ENCODE assay signal across 8 cellular contexts in genomic region chr2:63692002-63692606, GRCh38.
DNase-seq lines count a peak whose midpoint lies in the region; ATAC-seq and TF ChIP-seq lines count a peak whose summit lies in the region.

No MANE protein-coding gene starts in this region.

- no peaks in the 10 kb centered on the region for H3K36me3 ChIP-seq in esophagus squamous epithelium

- peak; percentile 33 for DNase-seq in DMS153 treated with DMSO at 0.1 percent for 48 hours (lab: John Stamatoyannopoulos, UW; ENCODE audit: unreplicated experiment)
- DNase-seq in HFF-Myc (ENCODE audit: extremely low read depth, low read depth), result peak; percentile 51
- peak; percentile 54 for DNase-seq in RPMI7951 (ENCODE audit: low read depth)
- no peak for DNase-seq in esophagus squamous epithelium (lab: John Stamatoyannopoulos, UW)
- no peak for DNase-seq in omental fat pad (ENCODE audit: low spot score)
- no peak for DNase-seq in COR-L47 (lab: John Stamatoyannopoulos, UW)

- no peaks in the 10 kb centered on the region for H3K27me3 ChIP-seq in esophagus squamous epithelium

- no peak overlapping the region for H3K27ac ChIP-seq in esophagus squamous epithelium

- no peak for TF ChIP-seq POLR2A in esophagus squamous epithelium (IDR thresholded peaks at IDR 0.05)

- H3K4me3 ChIP-seq in HFF-Myc (replicated peaks; ENCODE audit: low read depth, low read length), result no peak overlapping the region
- no peak overlapping the region for H3K4me3 ChIP-seq in esophagus squamous epithelium

- H3K4me1 ChIP-seq in esophagus squamous epithelium, result no peaks in the 10 kb centered on the region

- H3K9me3 ChIP-seq in esophagus squamous epithelium, result no peaks in the 10 kb centered on the region

- TF ChIP-seq CTCF in HFF-Myc (IDR thresholded peaks at IDR 0.05; ENCODE audit: low read depth, low read length, missing control alignments) (peak; percentile 35), esophagus squamous epithelium (IDR thresholded peaks at IDR 0.05) (peak in 5 of 6 experiments; percentile 42 to 70 (median 53)), omental fat pad (IDR thresholded peaks at IDR 0.05) (no peak)

- WGBS in esophagus squamous epithelium, 2 donors, result 0% methylated on average over 1 of the region's 1 CpG

- peak; percentile 67 for ATAC-seq in omental fat pad (ENCODE audit: low FRiP score)
- no peak for ATAC-seq in HG03520 (IDR thresholded peaks at IDR 0.05; ENCODE audit: unreplicated experiment)
- no peak for ATAC-seq in HG03159 (IDR thresholded peaks at IDR 0.05; ENCODE audit: unreplicated experiment)

- intact Hi-C loops in esophagus squamous epithelium (cut with DNase I), result loop anchor here (10.0 kb wide), 1 partner anchor 173 kb away; no protein-coding TSS in a partner anchor

Comparison
In these comparisons a context has a peak if more than half of its experiments do, and no peak if none do; other contexts are left out.
1. DNase-seq: peak in DMS153 treated with DMSO at 0.1 percent for 48 hours (single experiment), HFF-Myc (single experiment) and RPMI7951 (single experiment); none in esophagus squamous epithelium (single experiment), omental fat pad (single experiment) and COR-L47 (single experiment).
2. CTCF ChIP-seq: peak in HFF-Myc (single experiment) and esophagus squamous epithelium (5 of 6); none in omental fat pad (0 of 3).